Comparison of ENCODE assay signal across 8 cellular contexts in genomic region chr1:35929730-35930592, GRCh38. TPM values are rescaled to one million over a fixed set of nuclear protein-coding genes. Genes with fewer than 3 reads are reported as not detected.
DNase-seq lines count a peak whose midpoint lies in the region; ATAC-seq and TF ChIP-seq lines count a peak whose summit lies in the region.

No MANE protein-coding gene starts in this region.

- H3K4me1 ChIP-seq in left lung, result peaks cover 4 to 38% of the 10 kb centered on the region in 2 donors

- intact Hi-C loops in left lung (cut with DNase I), result no loop called here

- no peaks in the 10 kb centered on the region for H3K9me3 ChIP-seq in left lung

- POLR2A ChIA-PET in WTC11 (lab: Charles Lee), result interaction anchor here (1.0 to 2.3 kb wide), 5 partner anchors 9 to 219 kb away, joined by 4 to 14 read pairs (median 9); partner anchors contain the start of genes CLSPN, TEKT2 and TRAPPC3

- TF ChIP-seq CTCF in NB4 (IDR thresholded peaks at IDR 0.05; ENCODE audit: low read depth, low read length), result no peak
- no peak for TF ChIP-seq CTCF in WTC11 (IDR thresholded peaks at IDR 0.05)
- no peak for TF ChIP-seq CTCF in left lung (IDR thresholded peaks at IDR 0.05)

- H3K27me3 ChIP-seq in left lung, result no peaks in the 10 kb centered on the region

- DNase-seq in NCI-H1694 (lab: John Stamatoyannopoulos, UW), result peak; percentile 18
- DNase-seq in NCI-H1694 treated with DMSO at 0.1 percent for 48 hours (lab: John Stamatoyannopoulos, UW), result no peak
- DNase-seq in NB4 (ENCODE audit: low read depth), result peak; percentile 83
- DNase-seq in WTC11 (ENCODE audit: low spot score), result peak; percentile 54
- DNase-seq in dedifferentiated amniotic fluid mesenchymal stem cell (ENCODE audit: extremely low spot score), result peak; percentile 54
- peak in 1 of 2 donors; percentile 49 for DNase-seq in left lung
- peak; percentile 8 for DNase-seq in stimulated activated CD8-positive, alpha-beta memory T cell treated with anti-CD3 and anti-CD28 coated beads, Interleukin-12 subunit alpha, Interleukin-12 subunit beta, amount 100 ng/mL, for 1 hour (ENCODE audit: low read depth)
- no peak for DNase-seq in NCI-H128 (lab: John Stamatoyannopoulos, UW; ENCODE audit: unreplicated experiment)

- H3K4me1 Mint-ChIP-seq in WTC11, result peaks cover 40% of the 10 kb centered on the region

- H3K9me3 Mint-ChIP-seq in WTC11, result no peaks in the 10 kb centered on the region

- no peak for TF ChIP-seq POLR2A in NB4 (IDR thresholded peaks at IDR 0.05; ENCODE audit: extremely low read depth, insufficient read length)

- peak overlapping the region; percentile 97 to 99 for H3K27ac ChIP-seq in left lung

- CTCF ChIA-PET in WTC11 (lab: Charles Lee), result interaction anchor here (0.6 to 1.7 kb wide), 6 partner anchors 12 to 205 kb away, joined by 3 to 10 read pairs (median 4); partner anchors contain the start of gene AGO1

- H3K36me3 ChIP-seq in left lung, result no peaks in the 10 kb centered on the region

- peak overlapping the region; percentile 91 for H3K4me3 Mint-ChIP-seq in WTC11

- H3K4me3 ChIP-seq in NB4 (ENCODE audit: low read depth, low read length) (peak overlapping the region; percentile 83), left lung (peak overlapping the region; percentile 80 to 82)

- peak; percentile 38 for ATAC-seq in WTC11
- peak; percentile 45 for ATAC-seq in left lung

- H3K36me3 Mint-ChIP-seq in WTC11, result no peaks in the 10 kb centered on the region

- peak overlapping the region; percentile 98 for H3K27ac Mint-ChIP-seq in WTC11

- no peaks in the 10 kb centered on the region for H3K27me3 Mint-ChIP-seq in WTC11 (ENCODE audit: low read depth)

TF ChIP-seq in WTC11, 78 proteins besides CTCF, POLR2A, EP300 and RAD21:
- TF ChIP-seq ZNF121 (CRISPR knock-in tag; IDR thresholded peaks at IDR 0.05) (no peak), ZNF425 (CRISPR knock-in tag; conservative IDR thresholded peaks at IDR 0.05) (peak; percentile 15; the same call in 1 of the 2 replicates), FOXJ3 (CRISPR knock-in tag; IDR thresholded peaks at IDR 0.05; ENCODE audit: borderline replicate concordance) (no peak), NR3C1 (CRISPR knock-in tag; conservative IDR thresholded peaks at IDR 0.05; ENCODE audit: low read depth) (no peak), ZMAT4 (CRISPR knock-in tag; IDR thresholded peaks at IDR 0.05) (peak; percentile 42; the same call in 1 of the 2 replicates), TP53 (CRISPR knock-in tag; IDR thresholded peaks at IDR 0.05) (no peak), CREM (CRISPR knock-in tag; IDR thresholded peaks at IDR 0.05) (no peak), SMAD4 (CRISPR knock-in tag; IDR thresholded peaks at IDR 0.05) (no peak), OVOL2 (CRISPR knock-in tag; IDR thresholded peaks at IDR 0.05; ENCODE audit: borderline replicate concordance) (no peak), ZNF512 (CRISPR knock-in tag; IDR thresholded peaks at IDR 0.05; ENCODE audit: borderline replicate concordance) (no peak), TEAD1 (CRISPR knock-in tag; IDR thresholded peaks at IDR 0.05) (no peak), ZNF396 (CRISPR knock-in tag; IDR thresholded peaks at IDR 0.05; ENCODE audit: borderline replicate concordance) (no peak), ZNF232 (CRISPR knock-in tag; IDR thresholded peaks at IDR 0.05) (no peak), ZNF219 (CRISPR knock-in tag; IDR thresholded peaks at IDR 0.05; ENCODE audit: borderline replicate concordance) (no peak), NFYB (CRISPR knock-in tag; conservative IDR thresholded peaks at IDR 0.05; ENCODE audit: low read depth) (no peak), HMGXB4 (CRISPR knock-in tag; IDR thresholded peaks at IDR 0.05) (no peak), ERG (CRISPR knock-in tag; IDR thresholded peaks at IDR 0.05) (peak; percentile 83), ZNF138 (CRISPR knock-in tag; conservative IDR thresholded peaks at IDR 0.05) (no peak)

RNA-seq across cellular contexts. Expression of gene AGO3, which starts 0.9 kb away (rescaled TPM):
- total RNA-seq in WTC11 (2021) (26.8 to 30.7 TPM (median 27.0 TPM) in 3 replicates), left lung (10 to 100 TPM; 28.0 to 30.1 TPM)

RNA-seq across cellular contexts. Expression of gene AGO1, which starts 47.0 kb away (rescaled TPM):
- 77.8 to 81.8 TPM (median 80.6 TPM) in 3 replicates for total RNA-seq in WTC11 (2021)
- total RNA-seq in left lung, result 10 to 100 TPM; 24.3 to 29.7 TPM

Comparison
In these comparisons a context has a peak if more than half of its experiments do, and no peak if none do; other contexts are left out.
1. DNase-seq: peak in NCI-H1694 (single experiment), NB4 (single experiment), WTC11 (single experiment), dedifferentiated amniotic fluid mesenchymal stem cell (single experiment) and stimulated activated CD8-positive, alpha-beta memory T cell treated with anti-CD3 and anti-CD28 coated beads, Interleukin-12 subunit alpha, Interleukin-12 subunit beta, amount 100 ng/mL, for 1 hour (single experiment); none in NCI-H1694 treated with DMSO at 0.1 percent for 48 hours (single experiment) and NCI-H128 (single experiment).